In the genomic region with DNA sequence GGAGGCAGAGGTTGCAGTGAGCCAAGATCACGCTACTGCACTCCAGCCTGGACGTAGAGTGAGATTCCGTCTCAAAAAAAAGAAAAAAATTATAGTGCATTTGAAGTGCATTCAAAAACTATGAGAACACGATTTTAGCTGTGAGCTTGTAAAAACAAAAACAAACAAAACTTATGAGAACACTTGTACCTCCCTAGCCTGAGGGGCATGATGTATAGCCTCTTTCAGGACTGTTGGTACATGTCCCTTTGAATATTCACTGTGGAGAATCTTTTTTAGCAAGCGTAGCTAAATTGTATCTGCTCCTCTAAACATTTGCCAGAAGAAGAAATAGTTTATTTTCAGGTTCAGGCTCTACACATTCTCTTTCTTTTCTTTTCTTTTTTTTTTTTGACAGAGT, we compare ENCODE assay signal across 19 cellular contexts. TPM values are rescaled to one million over a fixed set of nuclear protein-coding genes. Genes with fewer than 3 reads are reported as not detected.
DNase-seq lines count a peak whose midpoint lies in the region; ATAC-seq, FAIRE-seq and TF ChIP-seq lines count a peak whose summit lies in the region.
"Had no signal": no experiment of that assay in that cellular context is flagged by ENCODE, and none has a peak within 500 bp of the region (broad histone marks: within the 10 kb centered on the region; RNA-seq: fewer than 3 reads in every experiment).

No MANE protein-coding gene starts in this region.

- TF ChIP-seq CTCF in C4-2B (conservative IDR thresholded peaks at IDR 0.05) (no peak), LNCaP clone FGC (IDR thresholded peaks at IDR 0.05; ENCODE audit: control insufficient read depth, extremely low read depth, insufficient read depth) (no peak), bronchial epithelial cell (IDR thresholded peaks at IDR 0.05; ENCODE audit: insufficient read depth, low read length, severe bottlenecking) (no peak), osteocyte (IDR thresholded peaks at IDR 0.05) (no peak)

- H3K27me3 ChIP-seq in bronchial epithelial cell (ENCODE audit: control insufficient read depth, insufficient read depth, low read length): no peaks in the 10 kb centered on the region

- H3K4me3 ChIP-seq in LNCaP clone FGC (ENCODE audit: low read depth, low read length) (no peak overlapping the region), bronchial epithelial cell (ENCODE audit: low read depth, low read length) (no peak overlapping the region)
- H3K4me3 ChIP-seq: GM12878, GM23248 had no signal

- H3K36me3 Mint-ChIP-seq in osteocyte (ENCODE audit: unreplicated experiment): no peaks in the 10 kb centered on the region

- H3K27ac Mint-ChIP-seq in osteocyte (ENCODE audit: unreplicated experiment): peak overlapping the region; percentile 66
- H3K27ac Mint-ChIP-seq: H9 had no signal

- FAIRE-seq in bronchial epithelial cell (lab: Jason Lieb, UNC): no peak
- FAIRE-seq: A204.1, GM12878 had no signal

- no peaks in the 10 kb centered on the region for H3K27me3 Mint-ChIP-seq in osteocyte (ENCODE audit: unreplicated experiment)

- no peak overlapping the region for H3K4me3 Mint-ChIP-seq in osteocyte (ENCODE audit: unreplicated experiment)
- H3K4me3 Mint-ChIP-seq: H9 had no signal

- no peak for ATAC-seq in GM21515 (IDR thresholded peaks at IDR 0.05; ENCODE audit: unreplicated experiment)
- ATAC-seq: GM12878 had no signal

- DNase-seq in LNCaP clone FGC (ENCODE audit: low read depth): peak; percentile 94
- DNase-seq in bronchial epithelial cell (ENCODE audit: low read depth): peak; percentile 78
- DNase-seq in osteocyte (ENCODE audit: extremely low spot score, unreplicated experiment): no peak
- DNase-seq in NCI-H2227 (lab: John Stamatoyannopoulos, UW; ENCODE audit: unreplicated experiment): no peak
- no peak for DNase-seq in stimulated activated CD4-positive, alpha-beta T cell treated with anti-CD3 and anti-CD28 coated beads, Interleukin-4, amount 100 ng/mL, for 4 hours
- DNase-seq in stimulated activated CD4-positive, alpha-beta T cell treated with anti-CD3 and anti-CD28 coated beads, Interleukin-12 subunit alpha, Interleukin-12 subunit beta, amount 100 ng/mL, for 4 hours: no peak
- DNase-seq: GM23248, H9, NCI-H1694, NCI-H2081, NCI-H2171, NCI-H446 treated with DMSO at 0.1 percent for 48 hours, NCI-H526 treated with DMSO at 0.1 percent for 48 hours, RPMI8226, SHP77 had no signal

- no peaks in the 10 kb centered on the region for H3K9me3 Mint-ChIP-seq in osteocyte (ENCODE audit: unreplicated experiment)

- peak overlapping the region; percentile 75 for H3K27ac ChIP-seq in C4-2B
- H3K27ac ChIP-seq: GM23248 had no signal

- H3K4me1 Mint-ChIP-seq in osteocyte (ENCODE audit: unreplicated experiment): peaks cover 36% of the 10 kb centered on the region

- no peaks in the 10 kb centered on the region for H3K36me3 ChIP-seq in bronchial epithelial cell (ENCODE audit: control insufficient read depth, insufficient read depth, low read length)

RNA-seq across cellular contexts. Expression of gene DEGS1, which starts 9.5 kb away (rescaled TPM):
- total RNA-seq in bronchial epithelial cell: 22.5 and 30.0 TPM in 2 replicates
- 110 and 117 TPM in 2 replicates for total RNA-seq in osteocyte

RNA-seq across cellular contexts. Expression of gene FBXO28, which starts 59.6 kb away (rescaled TPM):
- total RNA-seq in bronchial epithelial cell: 35.8 and 42.0 TPM in 2 replicates
- 26.0 and 28.1 TPM in 2 replicates for total RNA-seq in osteocyte

Comparison
In these comparisons a context has a peak if more than half of its experiments do, and no peak if none do; other contexts are left out.
1. DNase-seq: peak in LNCaP clone FGC (single experiment) and bronchial epithelial cell (single experiment); none in osteocyte (single experiment), NCI-H2227 (single experiment), stimulated activated CD4-positive, alpha-beta T cell treated with anti-CD3 and anti-CD28 coated beads, Interleukin-4, amount 100 ng/mL, for 4 hours (0 of 2) and stimulated activated CD4-positive, alpha-beta T cell treated with anti-CD3 and anti-CD28 coated beads, Interleukin-12 subunit alpha, Interleukin-12 subunit beta, amount 100 ng/mL, for 4 hours (single experiment).